In genomic region chr1:46687095-46687659, GRCh38 we compare ENCODE assay signal across 9 cellular contexts. TPM values are rescaled to one million over a fixed set of nuclear protein-coding genes. Genes with fewer than 3 reads are reported as not detected.
DNase-seq lines count a peak whose midpoint lies in the region; ATAC-seq and TF ChIP-seq lines count a peak whose summit lies in the region.
"Had no signal": no experiment of that assay in that cellular context is flagged by ENCODE, and none has a peak within 500 bp of the region (broad histone marks: within the 10 kb centered on the region; RNA-seq: fewer than 3 reads in every experiment).

No MANE protein-coding gene starts in this region.

- peaks cover 6% of the 10 kb centered on the region for H4K20me1 ChIP-seq in neural progenitor cell (ENCODE audit: low read depth)

- intact Hi-C loops in Right ventricle myocardium superior (cut with DNase I) (no loop called here), Right ventricle myocardium inferior (cut with DNase I) (no loop called here)

- no peak overlapping the region for H3K9ac ChIP-seq in adipocyte (ENCODE audit: low read length)
- no peak overlapping the region for H3K9ac ChIP-seq in neural progenitor cell

- no peaks in the 10 kb centered on the region for H3K27me3 ChIP-seq in adipocyte (replicated peaks; ENCODE audit: control insufficient read depth, insufficient read depth, low read length)
- no peaks in the 10 kb centered on the region for H3K27me3 ChIP-seq in neural progenitor cell

- peaks cover 77% of the 10 kb centered on the region for H3K36me3 Mint-ChIP-seq in stimulated activated memory B cell treated with anti-CD40 and anti-IgM and Interleukin-4, amounts not matched to agents 10 μg/mL and 1 μg/mL and 100 μg/mL, for 72 hours
- H3K36me3 Mint-ChIP-seq in neural progenitor cell = peaks cover 7% of the 10 kb centered on the region

- ATAC-seq in Right ventricle myocardium superior (ENCODE audit: poor library complexity) (peak; percentile 86), Right ventricle myocardium inferior (no peak), GM21528 (IDR thresholded peaks at IDR 0.05; ENCODE audit: low FRiP score, unreplicated experiment) (no peak), HG02763 (IDR thresholded peaks at IDR 0.05; ENCODE audit: unreplicated experiment) (no peak)
- ATAC-seq in stimulated activated memory B cell treated with anti-CD40 and anti-IgM and Interleukin-4, amounts not matched to agents 10 μg/mL and 1 μg/mL and 100 μg/mL, for 72 hours = no peak

- no peak overlapping the region for H3K4me3 ChIP-seq in adipocyte (ENCODE audit: low read length)
- H3K4me3 ChIP-seq in neural progenitor cell = no peak overlapping the region

- H3F3A ChIP-seq in neural progenitor cell (ENCODE audit: low read depth) = no peaks in the 10 kb centered on the region

- no peak overlapping the region for H3K27ac ChIP-seq in neural progenitor cell

- H3K9me3 ChIP-seq in adipocyte (ENCODE audit: control insufficient read depth, low read length) (no peaks in the 10 kb centered on the region), neural progenitor cell (ENCODE audit: low read depth) (no peaks in the 10 kb centered on the region)

- H3K36me3 ChIP-seq in adipocyte (ENCODE audit: control insufficient read depth, insufficient read depth, low read length, severe bottlenecking) (peaks cover 89% of the 10 kb centered on the region), neural progenitor cell (peaks cover 17% of the 10 kb centered on the region)

- H3K4me1 Mint-ChIP-seq in stimulated activated memory B cell treated with anti-CD40 and anti-IgM and Interleukin-4, amounts not matched to agents 10 μg/mL and 1 μg/mL and 100 μg/mL, for 72 hours = no peaks in the 10 kb centered on the region
- peaks cover 15% of the 10 kb centered on the region for H3K4me1 Mint-ChIP-seq in neural progenitor cell

- no peak overlapping the region for H3K4me2 ChIP-seq in neural progenitor cell

- no peaks in the 10 kb centered on the region for H3K9me3 Mint-ChIP-seq in stimulated activated memory B cell treated with anti-CD40 and anti-IgM and Interleukin-4, amounts not matched to agents 10 μg/mL and 1 μg/mL and 100 μg/mL, for 72 hours
- no peaks in the 10 kb centered on the region for H3K9me3 Mint-ChIP-seq in neural progenitor cell

- no peak for TF ChIP-seq CTCF in neural progenitor cell (IDR thresholded peaks at IDR 0.05)

- H3K27me3 Mint-ChIP-seq in stimulated activated memory B cell treated with anti-CD40 and anti-IgM and Interleukin-4, amounts not matched to agents 10 μg/mL and 1 μg/mL and 100 μg/mL, for 72 hours = no peaks in the 10 kb centered on the region
- no peaks in the 10 kb centered on the region for H3K27me3 Mint-ChIP-seq in neural progenitor cell (ENCODE audit: insufficient read depth, low read depth)

- DNase-seq in Right ventricle myocardium superior (peak; percentile 79), Right ventricle myocardium inferior (ENCODE audit: missing footprints) (no peak), adipocyte (ENCODE audit: low read depth) (peak; percentile 65), left kidney (ENCODE audit: low read depth, low spot score) (peak; percentile 21), neural progenitor cell (ENCODE audit: low spot score) (no peak)

- no peak overlapping the region for H2AFZ ChIP-seq in neural progenitor cell (replicated peaks)

- peaks cover 36% of the 10 kb centered on the region for H3K4me1 ChIP-seq in adipocyte (ENCODE audit: control insufficient read depth, insufficient read depth, low read length)
- H3K4me1 ChIP-seq in neural progenitor cell = peaks cover 10% of the 10 kb centered on the region

- H3K4me3 Mint-ChIP-seq in stimulated activated memory B cell treated with anti-CD40 and anti-IgM and Interleukin-4, amounts not matched to agents 10 μg/mL and 1 μg/mL and 100 μg/mL, for 72 hours = no peak overlapping the region
- no peak overlapping the region for H3K4me3 Mint-ChIP-seq in neural progenitor cell

- no peak overlapping the region for H3K27ac Mint-ChIP-seq in stimulated activated memory B cell treated with anti-CD40 and anti-IgM and Interleukin-4, amounts not matched to agents 10 μg/mL and 1 μg/mL and 100 μg/mL, for 72 hours
- no peak overlapping the region for H3K27ac Mint-ChIP-seq in neural progenitor cell

- no peaks in the 10 kb centered on the region for H3K79me2 ChIP-seq in neural progenitor cell (ENCODE audit: low read depth)

RNA-seq across cellular contexts. Expression of gene TEX38, which starts 15.5 kb away (rescaled TPM):
- total RNA-seq in Right ventricle myocardium superior = not detected
- not detected for total RNA-seq in Right ventricle myocardium inferior
- not detected in 2 replicates for total RNA-seq in neural progenitor cell (ENCODE audit: low replicate concordance)
- total RNA-seq: Daoy had no signal

RNA-seq across cellular contexts. Expression of gene ATPAF1, which starts 19.0 kb away (rescaled TPM):
- total RNA-seq in Right ventricle myocardium superior (198 TPM), Right ventricle myocardium inferior (191 TPM), neural progenitor cell (ENCODE audit: low replicate concordance) (65.1 and 79.3 TPM in 2 replicates)

RNA-seq across cellular contexts. Expression of gene EFCAB14, which starts 31.7 kb away (rescaled TPM):
- total RNA-seq in Right ventricle myocardium superior (52.4 TPM), Right ventricle myocardium inferior (53.2 TPM), neural progenitor cell (ENCODE audit: low replicate concordance) (28.5 and 44.7 TPM in 2 replicates)

Comparison
In these comparisons a context has a peak if more than half of its experiments do, and no peak if none do; other contexts are left out.
1. DNase-seq: peak in Right ventricle myocardium superior (single experiment), adipocyte (single experiment) and left kidney (single experiment); none in Right ventricle myocardium inferior (single experiment) and neural progenitor cell (single experiment).